Comparison of ENCODE assay signal across 36 cellular contexts in genomic region chr2:38104598-38104997, GRCh38. TPM values are rescaled to one million over a fixed set of nuclear protein-coding genes. Genes with fewer than 3 reads are reported as not detected.
DNase-seq lines count a peak whose midpoint lies in the region; ATAC-seq, FAIRE-seq and TF ChIP-seq lines count a peak whose summit lies in the region.
"Had no signal": no experiment of that assay in that cellular context is flagged by ENCODE, and none has a peak within 500 bp of the region (broad histone marks: within the 10 kb centered on the region; RNA-seq: fewer than 3 reads in every experiment).

No MANE protein-coding gene starts in this region.

- H3K4me2 ChIP-seq in PC-9, result no peak overlapping the region
- H3K4me2 ChIP-seq: A549; BLaER1; BLaER1 treated with 17β-estradiol and CSF1 and Interleukin-3, amounts not matched to agents 10 nM and 100 nM had no signal

- no peaks in the 10 kb centered on the region for H3K79me2 ChIP-seq in PC-9 (ENCODE audit: low read depth)

- POLR2A ChIA-PET in HEK293 (lab: Yijun Ruan, JAX), result no interaction called here
- POLR2A ChIA-PET in PC-9 (lab: Charles Lee; ENCODE audit: unreplicated experiment), result no interaction called here
- POLR2A ChIA-PET in Panc1 (lab: Charles Lee), result interaction anchor here (0.6 kb wide), 1 partner anchor 28 kb away, joined by 3 read pairs; the partner anchor contains the start of gene CYP1B1

- H3K36me3 Mint-ChIP-seq in nephron (ENCODE audit: low read depth), result peaks cover 7% of the 10 kb centered on the region
- H3K36me3 Mint-ChIP-seq in endothelial cell (ENCODE audit: low read depth, unreplicated experiment), result no peaks in the 10 kb centered on the region
- peaks cover 6% of the 10 kb centered on the region for H3K36me3 Mint-ChIP-seq in Calu3 (ENCODE audit: insufficient read depth, unreplicated experiment)
- H3K36me3 Mint-ChIP-seq: CD4-positive, alpha-beta memory T cell; CD4-positive, CD25-positive, alpha-beta regulatory T cell; CD8-positive, alpha-beta memory T cell; CD8-positive, alpha-beta T cell had no signal

- BruUV-seq in PC-9 (replicated peaks; lab: Mats Ljungman, UMichigan) (no TSS peak), Panc1 (replicated peaks; lab: Mats Ljungman, UMichigan) (no TSS peak), Calu3 (replicated peaks; lab: Mats Ljungman, UMichigan) (no TSS peak)

- no peaks in the 10 kb centered on the region for H3K27me3 Mint-ChIP-seq in nephron (ENCODE audit: low read depth)
- H3K27me3 Mint-ChIP-seq in endothelial cell (ENCODE audit: unreplicated experiment), result peaks cover 2% of the 10 kb centered on the region
- H3K27me3 Mint-ChIP-seq in Calu3 (ENCODE audit: unreplicated experiment), result no peaks in the 10 kb centered on the region

- intact Hi-C loops in PC-9 (cut with micrococcal nuclease; ENCODE audit: unreplicated experiment), result no loop called here
- intact Hi-C loops in Panc1 (cut with micrococcal nuclease; ENCODE audit: unreplicated experiment), result no loop called here
- intact Hi-C loops in Calu3 (cut with micrococcal nuclease; ENCODE audit: unreplicated experiment), result no loop called here

- peaks cover 10% of the 10 kb centered on the region for H3K4me1 ChIP-seq in HEK293 (ENCODE audit: control insufficient read depth, insufficient read depth, low read length)
- peaks cover 34% of the 10 kb centered on the region for H3K4me1 ChIP-seq in PC-9 (replicated peaks; ENCODE audit: insufficient read depth)
- H3K4me1 ChIP-seq in Panc1 (ENCODE audit: control insufficient read depth, insufficient read depth, low read length), result peaks cover 46% of the 10 kb centered on the region
- H3K4me1 ChIP-seq: BLaER1 had no signal

- CTCF ChIA-PET in HEK293 (lab: Yijun Ruan, JAX) (interaction anchor here (0.8 kb wide), 1 partner anchor 11 kb away, joined by 3 read pairs; no protein-coding TSS in a partner anchor), PC-9 (lab: Charles Lee) (interaction anchor here (0.9 kb wide), 1 partner anchor 11 kb away, joined by 3 read pairs; no protein-coding TSS in a partner anchor), Panc1 (lab: Charles Lee) (no interaction called here), Calu3 (lab: Charles Lee) (no interaction called here)

- DNase-seq in PC-9, result no peak
- DNase-seq in Panc1 (ENCODE audit: low read depth, low spot score), result no peak
- DNase-seq in endothelial cell (ENCODE audit: low spot score), result no peak
- DNase-seq in AML-193 (lab: John Stamatoyannopoulos, UW), result no peak
- DNase-seq in frontal cortex (ENCODE audit: low spot score in 2 of 2), result no peak
- no peak for DNase-seq in Calu3
- DNase-seq: 8988T; ACHN; BE2C; C1 segment of cervical spinal cord; Caco-2; CD4-positive, alpha-beta memory T cell; CD4-positive, alpha-beta T cell; CD4-positive, CD25-positive, alpha-beta regulatory T cell; CD8-positive, alpha-beta memory T cell; CD8-positive, alpha-beta T cell; COR-L47; DMS 273 treated with DMSO at 0.1 percent for 48 hours; DMS153; DMS53; DMS79; DMS79 treated with DMSO at 0.1 percent for 48 hours; DND-41; EL had no signal

- no peak overlapping the region for H2AFZ ChIP-seq in PC-9

- H3K9me2 ChIP-seq in PC-9 (ENCODE audit: insufficient read depth), result no peaks in the 10 kb centered on the region

- FAIRE-seq in frontal cortex (lab: Jason Lieb, UNC), result no peak
- FAIRE-seq: A204.1, A549, D721Med had no signal

- H3K9me3 ChIP-seq in HEK293 (ENCODE audit: control insufficient read depth, insufficient read depth, low read depth, low read length), result no peaks in the 10 kb centered on the region
- peaks cover 6% of the 10 kb centered on the region; the same call in 1 of the 2 replicates for H3K9me3 ChIP-seq in PC-9 (ENCODE audit: insufficient read depth, low read depth)
- H3K9me3 ChIP-seq in Panc1 (ENCODE audit: control insufficient read depth, insufficient read depth, low read depth, low read length), result no peaks in the 10 kb centered on the region
- H3K9me3 ChIP-seq: A549, BE2C, BLaER1, Caco-2 had no signal

- peaks cover 57% of the 10 kb centered on the region for H3K4me1 Mint-ChIP-seq in nephron
- H3K4me1 Mint-ChIP-seq in endothelial cell (ENCODE audit: unreplicated experiment), result peaks cover 11% of the 10 kb centered on the region
- peaks cover 54% of the 10 kb centered on the region for H3K4me1 Mint-ChIP-seq in Calu3 (ENCODE audit: low read depth, unreplicated experiment)
- H3K4me1 Mint-ChIP-seq: B cell; CD4-positive, alpha-beta memory T cell; CD4-positive, CD25-positive, alpha-beta regulatory T cell; CD8-positive, alpha-beta memory T cell had no signal

- ATAC-seq in Panc1, result no peak
- ATAC-seq: A549; CD8-positive, alpha-beta T cell had no signal

- no peaks in the 10 kb centered on the region for H3K27me3 ChIP-seq in PC-9 (ENCODE audit: insufficient read depth, low read depth)
- no peaks in the 10 kb centered on the region for H3K27me3 ChIP-seq in Panc1 (ENCODE audit: control insufficient read depth, insufficient read depth, low read length)
- H3K27me3 ChIP-seq: BE2C; BLaER1; BLaER1 treated with 17β-estradiol and CSF1 and Interleukin-3, amounts not matched to agents 10 nM and 100 nM had no signal

- H3K9me3 Mint-ChIP-seq in nephron (peaks cover 9% of the 10 kb centered on the region), endothelial cell (ENCODE audit: unreplicated experiment) (peaks cover 3% of the 10 kb centered on the region), Calu3 (ENCODE audit: low read depth, unreplicated experiment) (no peaks in the 10 kb centered on the region)
- H3K9me3 Mint-ChIP-seq: CD4-positive, alpha-beta T cell had no signal

- H3K4me3 ChIP-seq in HEK293 (ENCODE audit: low read depth, low read length), result no peak overlapping the region
- no peak overlapping the region for H3K4me3 ChIP-seq in PC-9
- H3K4me3 ChIP-seq in Panc1 (ENCODE audit: low read depth in 2 of 2, low read length in 2 of 2), result no peak overlapping the region
- H3K4me3 ChIP-seq: A549; BLaER1; BLaER1 treated with 17β-estradiol and CSF1 and Interleukin-3, amounts not matched to agents 10 nM and 100 nM had no signal

- no peak overlapping the region for H3K27ac ChIP-seq in HEK293 (ENCODE audit: extremely low read depth, low read depth, low read length)
- H3K27ac ChIP-seq in PC-9, result 0 out of 2 replicates have a peak overlapping the region, but pooled peaks have one; percentile 96
- peak overlapping the region; percentile 95 for H3K27ac ChIP-seq in Panc1 (ENCODE audit: low read length)
- H3K27ac ChIP-seq: 22Rv1; A549; BLaER1; BLaER1 treated with 17β-estradiol and CSF1 and Interleukin-3, amounts not matched to agents 10 nM and 100 nM; C4-2B had no signal

- TF ChIP-seq CTCF in HEK293 (tag by site-specific recombination; IDR thresholded peaks at IDR 0.05) (no peak), PC-9 (conservative IDR thresholded peaks at IDR 0.05) (no peak), Panc1 (IDR thresholded peaks at IDR 0.05) (no peak), nephron (IDR thresholded peaks at IDR 0.05; ENCODE audit: unreplicated experiment in 3 of 3) (no peak), endothelial cell (IDR thresholded peaks at IDR 0.05; ENCODE audit: unreplicated experiment) (no peak), Calu3 (IDR thresholded peaks at IDR 0.05; ENCODE audit: unreplicated experiment) (no peak)

- H3F3A ChIP-seq in PC-9 (ENCODE audit: insufficient read depth, low read depth), result peaks cover 18% of the 10 kb centered on the region; the same call in 1 of the 2 replicates

- in situ Hi-C loops in Panc1 (cut with HindIII; ENCODE audit: low pct_unique_long_range_greater_than_20kb, low sequenced_read_pairs), result no loop called here

- H3K36me3 ChIP-seq in HEK293 (ENCODE audit: control insufficient read depth in 2 of 2, insufficient read depth in 1 of 2, low read length in 2 of 2) (no peaks in the 10 kb centered on the region), PC-9 (ENCODE audit: low read depth) (no peaks in the 10 kb centered on the region), Panc1 (ENCODE audit: control insufficient read depth, insufficient read depth, low read length) (no peaks in the 10 kb centered on the region)
- H3K36me3 ChIP-seq: BE2C; BLaER1; BLaER1 treated with 17β-estradiol and CSF1 and Interleukin-3, amounts not matched to agents 10 nM and 100 nM had no signal

- no peaks in the 10 kb centered on the region for H4K20me1 ChIP-seq in PC-9 (ENCODE audit: insufficient read depth)
- H4K20me1 ChIP-seq: BLaER1; BLaER1 treated with 17β-estradiol and CSF1 and Interleukin-3, amounts not matched to agents 10 nM and 100 nM had no signal

- no peak overlapping the region for H3K4me3 Mint-ChIP-seq in nephron
- no peak overlapping the region for H3K4me3 Mint-ChIP-seq in endothelial cell (ENCODE audit: unreplicated experiment)
- H3K4me3 Mint-ChIP-seq in Calu3 (ENCODE audit: low read depth, unreplicated experiment), result no peak overlapping the region
- H3K4me3 Mint-ChIP-seq: B cell; CD14-positive monocyte; CD4-positive, alpha-beta memory T cell; CD4-positive, alpha-beta T cell; CD4-positive, CD25-positive, alpha-beta regulatory T cell; CD8-positive, alpha-beta memory T cell; CD8-positive, alpha-beta T cell had no signal

- H3K27ac Mint-ChIP-seq in nephron, result peak overlapping the region; percentile 96 to 99 (median 97)
- no peak overlapping the region for H3K27ac Mint-ChIP-seq in endothelial cell (ENCODE audit: unreplicated experiment)
- H3K27ac Mint-ChIP-seq in Calu3 (ENCODE audit: unreplicated experiment), result no peak overlapping the region
- H3K27ac Mint-ChIP-seq: B cell; CD14-positive monocyte; CD4-positive, alpha-beta memory T cell; CD4-positive, alpha-beta T cell; CD8-positive, alpha-beta memory T cell; CD8-positive, alpha-beta T cell had no signal

TF ChIP-seq in HEK293, 187 proteins besides CTCF, POLR2A, EP300 and RAD21:
- no peak for TF ChIP-seq ZNF416 (tag by site-specific recombination; IDR thresholded peaks at IDR 0.05)
- TF ChIP-seq ZNF791 (tag by site-specific recombination; IDR thresholded peaks at IDR 0.05), result peak; percentile 97
- peak; percentile 93 for TF ChIP-seq SETDB1 (IDR thresholded peaks at IDR 0.05; ENCODE audit: insufficient read length, low read length)
- peak; percentile 94 for TF ChIP-seq TRIM28 (IDR thresholded peaks at IDR 0.05; ENCODE audit: borderline replicate concordance, low read length)

RNA-seq across cellular contexts. Expression of gene CYP1B1, which starts 28.6 kb away (rescaled TPM):
- 36.3 and 39.4 TPM in 2 replicates for total RNA-seq in PC-9 (2021)
- 86.7 TPM for total RNA-seq in Panc1 (2021; ENCODE audit: unreplicated experiment)
- 142 TPM for polyA plus RNA-seq in Panc1 (2012; ENCODE audit: insufficient read length)
- total RNA-seq in endothelial cell (ENCODE audit: unreplicated experiment), result 1.2 TPM
- total RNA-seq in frontal cortex, result 7.3 TPM
- total RNA-seq in Calu3 (2022), result 34.4 and 36.5 TPM in 2 replicates
- total RNA-seq: CD4-positive, CD25-positive, alpha-beta regulatory T cell; CD8-positive, alpha-beta T cell; G401 had no signal
- polyA plus RNA-seq: CD8-positive, alpha-beta memory T cell had no signal

Comparison
In these comparisons a context has a peak if more than half of its experiments do, and no peak if none do; other contexts are left out.
1. H3K27ac Mint-ChIP-seq: peak in nephron (3 of 3); none in endothelial cell (single experiment) and Calu3 (single experiment).
2. CTCF ChIA-PET loops: an anchor here in HEK293 (0.8 kb wide) and PC-9 (0.9 kb wide); none called in Panc1 and Calu3.